Comparison of ENCODE assay signal across 20 cellular contexts in the genomic region with DNA sequence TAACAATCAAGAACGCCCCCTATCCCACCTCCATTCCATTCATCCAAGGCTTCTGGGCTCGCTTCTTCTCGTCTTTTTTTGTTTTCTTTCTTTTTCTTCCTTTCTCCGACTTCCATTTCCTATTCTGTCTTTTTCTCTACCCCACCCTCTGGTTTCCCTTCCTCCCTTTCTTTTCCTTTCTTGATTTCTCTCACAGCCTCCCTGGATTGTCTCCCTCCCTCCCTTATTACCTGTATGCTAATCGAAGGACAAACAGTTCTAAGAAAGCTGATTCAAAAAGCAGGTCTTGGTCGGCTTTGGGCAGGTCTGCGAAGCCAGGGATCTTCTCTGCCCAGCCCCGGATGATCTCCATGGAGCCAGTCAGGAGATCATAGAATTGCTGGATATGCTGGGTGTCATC.
"Had no signal": no experiment of that assay in that cellular context is flagged by ENCODE, and none has a peak within 500 bp of the region (broad histone marks: within the 10 kb centered on the region; RNA-seq: fewer than 3 reads in every experiment).

No MANE protein-coding gene starts in this region.

- H3K27me3 ChIP-seq: thyroid gland had no signal

- H3K36me3 ChIP-seq: cardiac muscle cell, neural progenitor cell had no signal

- DNase-seq: activated CD4-positive, alpha-beta T cell treated with anti-CD3 and anti-CD28 coated beads, Interleukin-2, amount 10 ng/mL, durations not matched to agents 7 days and 5 days; activated CD8-positive, alpha-beta memory T cell treated with anti-CD3 and anti-CD28 coated beads, Interleukin-2, amount 50 U/mL, for 4 hours; activated gamma-delta T cell; activated T-cell treated with anti-CD3 and anti-CD28 coated beads, Interleukin-2, amount 50 U/mL, for 72 hours; foreskin fibroblast; hypothalamus; kidney; left lung; psoas muscle; right cardiac atrium; small intestine; stimulated activated CD4-positive, alpha-beta T cell treated with anti-CD3 and anti-CD28 coated beads, Interleukin-15, amount 100 ng/mL, for 24 hours; stimulated activated CD4-positive, alpha-beta T cell treated with anti-CD3 and anti-CD28 coated beads, Interleukin-2, amount 100 ng/mL, for 48 hours; T-helper 9 cell; thyroid gland had no signal

- H3K9me3 ChIP-seq: left lung, psoas muscle, thyroid gland had no signal

- H3K4me3 ChIP-seq: cardiac muscle cell, left lung, neural progenitor cell, psoas muscle, thyroid gland had no signal

- H3K4me1 ChIP-seq: neural progenitor cell had no signal

- FAIRE-seq: kidney, small intestine had no signal

- H2AFZ ChIP-seq: neural progenitor cell had no signal

- ATAC-seq: activated T-cell treated with anti-CD3 and anti-CD28 coated beads, Interleukin-2, amount 50 U/mL, for 72 hours; left lung; psoas muscle; right cardiac atrium; SK-N-SH treated with all-trans-retinoic acid at 6 μM for 48 hours; T-cell had no signal

- H3K27ac Mint-ChIP-seq: activated CD4-positive, alpha-beta T cell treated with anti-CD3 and anti-CD28 coated beads, Interleukin-2, amount 10 ng/mL, durations not matched to agents 7 days and 5 days; activated T-cell treated with anti-CD3 and anti-CD28 coated beads, Interleukin-2, amount 50 U/mL, for 72 hours; neural progenitor cell; T-cell had no signal

- H3K4me3 Mint-ChIP-seq: activated CD4-positive, alpha-beta T cell treated with anti-CD3 and anti-CD28 coated beads, Interleukin-2, amount 10 ng/mL, durations not matched to agents 7 days and 5 days; activated naive CD4-positive, alpha-beta T cell treated with anti-CD3 and anti-CD28 coated beads, Interleukin-2, amount 50 U/mL, for 24 hours; activated T-cell treated with anti-CD3 and anti-CD28 coated beads, Interleukin-2, amount 50 U/mL, for 72 hours; neural progenitor cell had no signal

- H3K9me3 Mint-ChIP-seq: activated CD4-positive, alpha-beta T cell treated with anti-CD3 and anti-CD28 coated beads, Interleukin-2, amount 10 ng/mL, durations not matched to agents 7 days and 5 days; activated naive CD4-positive, alpha-beta T cell treated with anti-CD3 and anti-CD28 coated beads, Interleukin-2, amount 50 U/mL, for 24 hours; activated T-cell treated with anti-CD3 and anti-CD28 coated beads, Interleukin-2, amount 50 U/mL, for 72 hours; T-cell had no signal

- H3K27ac ChIP-seq: cardiac muscle cell, left lung, neural progenitor cell, psoas muscle, thyroid gland had no signal

- H3K9ac ChIP-seq: neural progenitor cell had no signal

- H3K4me2 ChIP-seq: neural progenitor cell had no signal
